Comparison of ENCODE assay signal across 9 cellular contexts in the genomic region with DNA sequence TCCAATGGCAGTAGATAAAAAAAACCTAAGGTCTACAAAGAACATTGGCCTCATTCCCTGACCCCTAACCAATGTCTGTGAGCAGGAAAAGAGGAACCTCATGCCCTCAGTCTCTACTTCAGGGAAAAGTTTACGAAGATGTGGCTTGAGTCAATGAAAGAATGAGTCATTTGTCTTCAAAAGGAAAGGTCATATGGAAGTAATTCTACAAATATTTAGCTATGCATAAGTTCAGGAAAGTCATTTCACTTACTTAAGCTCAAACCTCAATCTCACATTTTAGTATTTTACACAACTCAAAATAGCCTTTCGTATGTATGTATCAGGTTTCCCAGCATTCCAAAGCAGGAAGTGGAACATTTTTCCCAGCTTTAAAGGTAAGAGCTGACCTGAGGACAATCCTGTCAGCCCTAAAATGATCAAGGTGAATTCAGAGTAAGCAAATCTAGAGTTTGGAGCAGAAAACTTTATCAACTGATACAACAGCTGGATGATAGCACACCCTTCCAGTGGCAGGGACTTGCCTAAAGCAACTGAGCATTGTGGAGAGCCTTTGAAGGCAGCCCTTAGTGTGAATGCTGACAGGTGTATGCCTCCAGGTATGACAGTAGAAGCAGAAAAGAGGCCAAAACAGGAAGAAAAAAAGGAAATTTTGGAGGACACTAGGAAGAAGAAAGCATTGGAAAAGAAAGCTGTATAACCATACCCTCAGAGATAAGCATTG. TPM values are rescaled to one million over a fixed set of nuclear protein-coding genes. Genes with fewer than 3 reads are reported as not detected.
DNase-seq lines count a peak whose midpoint lies in the region; ATAC-seq, FAIRE-seq and TF ChIP-seq lines count a peak whose summit lies in the region.
"Had no signal": no experiment of that assay in that cellular context is flagged by ENCODE, and none has a peak within 500 bp of the region (broad histone marks: within the 10 kb centered on the region; RNA-seq: fewer than 3 reads in every experiment).

No MANE protein-coding gene starts in this region.

- ATAC-seq in left lobe of liver, result peak; percentile 14
- no peak for ATAC-seq in GM19455 (IDR thresholded peaks at IDR 0.05; ENCODE audit: unreplicated experiment)

- DNase-seq in AG04450 (ENCODE audit: low read depth, low spot score), result peak; percentile 84
- peak; percentile 89 for DNase-seq in HFFc6
- DNase-seq in activated T-helper 1 cell treated with anti-CD3 and anti-CD28 coated beads, Interleukin-12 subunit alpha, Interleukin-12 subunit beta, Interleukin-2, Interleukin-4 antibody, amounts not matched to agents 30 ng/mL and 10 ng/mL and 1 ng/mL, durations not matched to agents 14 hours and 24 hours and 36 hours (ENCODE audit: low spot score), result no peak
- no peak for DNase-seq in left lobe of liver (ENCODE audit: low spot score)
- no peak for DNase-seq in GM12892 (ENCODE audit: insufficient read length)
- no peak for DNase-seq in anterior cingulate cortex (lab: John Stamatoyannopoulos, UW)
- DNase-seq in globus pallidus (ENCODE audit: low spot score), result no peak
- DNase-seq: activated CD4-positive, alpha-beta T cell treated with anti-CD3 and anti-CD28 coated beads for 1 hour had no signal

- TF ChIP-seq POLR2A in GM12892 (IDR thresholded peaks at IDR 0.05; ENCODE audit: low read depth, low read length), result no peak

- H3K9me3 ChIP-seq in AG04450 (ENCODE audit: control insufficient read depth, insufficient read depth, low read length), result no peaks in the 10 kb centered on the region

- H3K9me3 Mint-ChIP-seq in HFFc6, result no peaks in the 10 kb centered on the region
- H3K9me3 Mint-ChIP-seq in activated T-helper 1 cell treated with anti-CD3 and anti-CD28 coated beads, Interleukin-12 subunit alpha, Interleukin-12 subunit beta, Interleukin-2, Interleukin-4 antibody, amounts not matched to agents 30 ng/mL and 10 ng/mL and 1 ng/mL, durations not matched to agents 14 hours and 24 hours and 36 hours, result peaks cover 3% of the 10 kb centered on the region

- peaks cover 5% of the 10 kb centered on the region for H3K27me3 Mint-ChIP-seq in HFFc6 (ENCODE audit: insufficient read depth)
- H3K27me3 Mint-ChIP-seq in activated T-helper 1 cell treated with anti-CD3 and anti-CD28 coated beads, Interleukin-12 subunit alpha, Interleukin-12 subunit beta, Interleukin-2, Interleukin-4 antibody, amounts not matched to agents 30 ng/mL and 10 ng/mL and 1 ng/mL, durations not matched to agents 14 hours and 24 hours and 36 hours (ENCODE audit: insufficient read depth), result no peaks in the 10 kb centered on the region

- no peaks in the 10 kb centered on the region for H3K27me3 ChIP-seq in AG04450 (ENCODE audit: control insufficient read depth, insufficient read depth, low read length)

- H3K27ac ChIP-seq in AG04450 (ENCODE audit: low read depth, low read length), result peak overlapping the region; percentile 95

- H3K36me3 Mint-ChIP-seq in HFFc6 (ENCODE audit: low read depth), result peaks cover 45% of the 10 kb centered on the region
- H3K36me3 Mint-ChIP-seq in activated T-helper 1 cell treated with anti-CD3 and anti-CD28 coated beads, Interleukin-12 subunit alpha, Interleukin-12 subunit beta, Interleukin-2, Interleukin-4 antibody, amounts not matched to agents 30 ng/mL and 10 ng/mL and 1 ng/mL, durations not matched to agents 14 hours and 24 hours and 36 hours (ENCODE audit: low read depth), result peaks cover 50% of the 10 kb centered on the region

- intact Hi-C loops in activated T-helper 1 cell treated with anti-CD3 and anti-CD28 coated beads, Interleukin-12 subunit alpha, Interleukin-12 subunit beta, Interleukin-2, Interleukin-4 antibody, amounts not matched to agents 30 ng/mL and 10 ng/mL and 1 ng/mL, durations not matched to agents 14 hours and 24 hours and 36 hours (cut with micrococcal nuclease), result loop anchor here (1.0 kb wide), 1 partner anchor 26 kb away; no protein-coding TSS in a partner anchor

- peak overlapping the region; percentile 49 for H3K4me3 Mint-ChIP-seq in HFFc6
- H3K4me3 Mint-ChIP-seq in activated T-helper 1 cell treated with anti-CD3 and anti-CD28 coated beads, Interleukin-12 subunit alpha, Interleukin-12 subunit beta, Interleukin-2, Interleukin-4 antibody, amounts not matched to agents 30 ng/mL and 10 ng/mL and 1 ng/mL, durations not matched to agents 14 hours and 24 hours and 36 hours, result peak overlapping the region; percentile 25

- TF ChIP-seq CTCF in AG04450 (IDR thresholded peaks at IDR 0.05; ENCODE audit: low read depth, low read length) (no peak), HFFc6 (IDR thresholded peaks at IDR 0.05) (no peak)

- no peak overlapping the region for H3K4me3 ChIP-seq in AG04450 (ENCODE audit: low read depth, low read length)

- CTCF ChIA-PET in AG04450 (lab: Charles Lee), result interaction anchor here (0.7 to 2.6 kb wide), 2 partner anchors 96 to 99 kb away, joined by 3 to 18 read pairs; no protein-coding TSS in a partner anchor

- FAIRE-seq in GM12892 (lab: Jason Lieb, UNC), result no peak

- peaks cover 59% of the 10 kb centered on the region for H3K4me1 Mint-ChIP-seq in HFFc6 (ENCODE audit: low read depth)
- H3K4me1 Mint-ChIP-seq in activated T-helper 1 cell treated with anti-CD3 and anti-CD28 coated beads, Interleukin-12 subunit alpha, Interleukin-12 subunit beta, Interleukin-2, Interleukin-4 antibody, amounts not matched to agents 30 ng/mL and 10 ng/mL and 1 ng/mL, durations not matched to agents 14 hours and 24 hours and 36 hours (ENCODE audit: low read depth), result peaks cover 57% of the 10 kb centered on the region

- H3K27ac Mint-ChIP-seq in HFFc6, result peak overlapping the region; percentile 94
- H3K27ac Mint-ChIP-seq in activated T-helper 1 cell treated with anti-CD3 and anti-CD28 coated beads, Interleukin-12 subunit alpha, Interleukin-12 subunit beta, Interleukin-2, Interleukin-4 antibody, amounts not matched to agents 30 ng/mL and 10 ng/mL and 1 ng/mL, durations not matched to agents 14 hours and 24 hours and 36 hours, result peak overlapping the region; percentile 88

- POLR2A ChIA-PET in AG04450 (lab: Yijun Ruan, JAX), result interaction anchor here (0.8 to 1.5 kb wide), 4 partner anchors 51 to 118 kb away, joined by 4 to 6 read pairs (median 4); no protein-coding TSS in a partner anchor

RNA-seq across cellular contexts. Expression of gene ACKR4, which starts 53.9 kb away (rescaled TPM):
- 0.10 and 0.20 TPM in 2 replicates for polyA plus RNA-seq in AG04450 (2011; rRNA removed)
- polyA minus RNA-seq in AG04450 (2011; rRNA and poly(A)+ RNA removed), result not detected in 2 replicates
- 1 to 10 TPM in 5 of 6 experiments, under 1 TPM in 1; 0.78 to 8.4 (median 7.1) TPM for total RNA-seq in HFFc6 (2021; fragmentation: NEBNext Ultra II Directional; extraction: Animal tissue kit (Norgen Biotek cat#: 25700))
- 0.15 and 0.16 TPM in 2 replicates for total RNA-seq in activated T-helper 1 cell treated with anti-CD3 and anti-CD28 coated beads, Interleukin-12 subunit alpha, Interleukin-12 subunit beta, Interleukin-2, Interleukin-4 antibody, amounts not matched to agents 30 ng/mL and 10 ng/mL and 1 ng/mL, durations not matched to agents 14 hours and 24 hours and 36 hours
- total RNA-seq in left lobe of liver, result not detected
- polyA plus RNA-seq in GM12892 (2012; ENCODE audit: missing spikeins), result 0.70 TPM

Comparison
In these comparisons a context has a peak if more than half of its experiments do, and no peak if none do; other contexts are left out.
1. DNase-seq: peak in AG04450 (single experiment) and HFFc6 (single experiment); none in activated T-helper 1 cell treated with anti-CD3 and anti-CD28 coated beads, Interleukin-12 subunit alpha, Interleukin-12 subunit beta, Interleukin-2, Interleukin-4 antibody, amounts not matched to agents 30 ng/mL and 10 ng/mL and 1 ng/mL, durations not matched to agents 14 hours and 24 hours and 36 hours (single experiment), left lobe of liver (single experiment), GM12892 (single experiment), anterior cingulate cortex (0 of 58) and globus pallidus (single experiment).